ENCODE assay signal across 8 cellular contexts in the genomic region with DNA sequence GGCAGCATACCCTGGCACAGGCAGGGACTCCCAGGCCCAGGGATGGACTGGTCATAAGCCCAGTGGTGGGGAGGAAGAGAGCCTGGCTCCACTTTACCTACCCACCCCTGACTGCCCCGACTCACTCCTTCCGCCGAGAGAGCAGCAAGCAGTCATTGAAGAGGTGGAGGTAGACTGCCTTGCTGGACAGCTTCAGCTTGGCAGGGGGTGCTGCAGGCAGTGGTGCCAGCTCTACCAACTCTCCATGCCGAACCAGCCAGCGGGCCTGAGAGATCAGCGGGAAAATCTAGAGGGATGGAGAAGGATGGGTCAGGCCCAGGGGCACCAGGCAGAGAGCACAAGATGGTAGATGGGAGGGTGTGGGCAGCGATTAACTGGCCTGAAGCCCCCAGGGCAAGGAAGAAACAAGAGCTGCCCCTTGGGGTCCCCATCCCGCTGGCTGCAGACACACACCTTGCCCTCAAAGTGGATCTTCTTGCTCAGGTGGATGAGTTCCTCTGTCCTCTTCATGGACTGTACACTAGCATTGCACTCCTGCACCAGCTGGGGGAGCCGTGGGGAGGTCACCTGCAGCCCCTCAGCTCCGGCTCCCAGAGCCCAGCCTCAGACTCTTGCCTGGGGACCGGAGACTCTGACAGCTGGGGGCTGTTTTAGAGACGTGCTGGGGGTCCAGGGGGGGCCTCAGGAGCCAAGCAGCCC. TPM values are rescaled to one million over a fixed set of nuclear protein-coding genes. Genes with fewer than 3 reads are reported as not detected.
A peak's percentile ranks its signal among the peaks of the same experiment; 100 is the strongest.
DNase-seq lines count a peak whose midpoint lies in the region; ATAC-seq and TF ChIP-seq lines count a peak whose summit lies in the region.

No MANE protein-coding gene starts in this region.

- no peak overlapping the region for H3K27ac Mint-ChIP-seq in CD8-positive, alpha-beta T cell
- H3K27ac Mint-ChIP-seq in HFFc6: no peak overlapping the region
- no peak overlapping the region for H3K27ac Mint-ChIP-seq in activated CD4-positive, alpha-beta memory T cell treated with anti-CD3 and anti-CD28 coated beads, Interleukin-2, amount 10 ng/mL, durations not matched to agents 7 days and 5 days

- intact Hi-C loops in CD8-positive, alpha-beta T cell (cut with DNase I, micrococcal nuclease): loop anchor here (1.0 to 10.0 kb wide), 2 partner anchors 40 to 360 kb away; partner anchors contain the start of gene SPEN (in 1 of the 2)
- intact Hi-C loops in right cardiac atrium (cut with DNase I) (loop anchor here in 1 of 4 donors (5.0 kb wide), 1 partner anchor 158 kb away; no protein-coding TSS in a partner anchor), esophagus squamous epithelium (cut with DNase I) (loop anchor here (5.0 kb wide), 1 partner anchor 38 kb away; no protein-coding TSS in a partner anchor)

- ATAC-seq in CD8-positive, alpha-beta T cell: no peak
- ATAC-seq in right cardiac atrium (no peak), HG03025 (IDR thresholded peaks at IDR 0.05; ENCODE audit: low FRiP score, unreplicated experiment) (no peak)

- no peaks in the 10 kb centered on the region for H3K9me3 Mint-ChIP-seq in CD8-positive, alpha-beta T cell
- no peaks in the 10 kb centered on the region for H3K9me3 Mint-ChIP-seq in HFFc6
- H3K9me3 Mint-ChIP-seq in activated CD4-positive, alpha-beta memory T cell treated with anti-CD3 and anti-CD28 coated beads, Interleukin-2, amount 10 ng/mL, durations not matched to agents 7 days and 5 days: no peaks in the 10 kb centered on the region

- CTCF ChIA-PET in CD8-positive, alpha-beta T cell (lab: Charles Lee): interaction anchor here (1.3 to 5.1 kb wide), 7 partner anchors 13 to 159 kb away, joined by 4 to 42 read pairs (median 7); no protein-coding TSS in a partner anchor
- CTCF ChIA-PET in activated CD4-positive, alpha-beta memory T cell treated with anti-CD3 and anti-CD28 coated beads, Interleukin-2, amount 10 ng/mL, durations not matched to agents 7 days and 5 days (lab: Charles Lee): interaction anchor here (0.7 to 3.3 kb wide), 6 partner anchors 13 to 43 kb away, joined by 3 to 17 read pairs (median 4); partner anchors contain the start of gene CPLANE2

- TF ChIP-seq CTCF in CD8-positive, alpha-beta T cell (IDR thresholded peaks at IDR 0.05): peak; percentile 17
- TF ChIP-seq CTCF in HFFc6 (IDR thresholded peaks at IDR 0.05) (peak; percentile 43), esophagus squamous epithelium (IDR thresholded peaks at IDR 0.05) (peak in 2 of 6 experiments; percentile 23 to 29)

- peaks cover 22% of the 10 kb centered on the region for H3K36me3 Mint-ChIP-seq in CD8-positive, alpha-beta T cell
- no peaks in the 10 kb centered on the region for H3K36me3 Mint-ChIP-seq in HFFc6 (ENCODE audit: low read depth)
- no peaks in the 10 kb centered on the region for H3K36me3 Mint-ChIP-seq in activated CD4-positive, alpha-beta memory T cell treated with anti-CD3 and anti-CD28 coated beads, Interleukin-2, amount 10 ng/mL, durations not matched to agents 7 days and 5 days (ENCODE audit: low read depth)

- no peaks in the 10 kb centered on the region for H3K27me3 ChIP-seq in CD8-positive, alpha-beta T cell (ENCODE audit: insufficient read depth, low read length)
- H3K27me3 ChIP-seq in right cardiac atrium (ENCODE audit: control insufficient read depth, insufficient read depth) (no peaks in the 10 kb centered on the region), esophagus squamous epithelium (no peaks in the 10 kb centered on the region)

- H3K27ac ChIP-seq in CD8-positive, alpha-beta T cell (ENCODE audit: low read depth, low read length): no peak overlapping the region
- H3K27ac ChIP-seq in right cardiac atrium (ENCODE audit: low read length): no peak overlapping the region
- peak overlapping the region in 2 of 4 donors; percentile 88 to 98 for H3K27ac ChIP-seq in esophagus squamous epithelium

- no peak overlapping the region for H3K4me3 ChIP-seq in CD8-positive, alpha-beta T cell (ENCODE audit: low read depth, low read length)
- H3K4me3 ChIP-seq in right cardiac atrium (ENCODE audit: low read length): no peak overlapping the region
- no peak overlapping the region for H3K4me3 ChIP-seq in esophagus squamous epithelium

- H3K36me3 ChIP-seq in CD8-positive, alpha-beta T cell (ENCODE audit: insufficient read depth, low read length): no peaks in the 10 kb centered on the region
- peaks cover 0 to 52% (median 8%) of the 10 kb centered on the region in 3 donors for H3K36me3 ChIP-seq in esophagus squamous epithelium

- H3K4me1 ChIP-seq in CD8-positive, alpha-beta T cell (ENCODE audit: insufficient read depth, low read length): peaks cover 14% of the 10 kb centered on the region
- H3K4me1 ChIP-seq in right cardiac atrium (ENCODE audit: control insufficient read depth, insufficient read depth, low read length): peaks cover 2% of the 10 kb centered on the region
- H3K4me1 ChIP-seq in esophagus squamous epithelium: peaks cover 23 to 46% (median 27%) of the 10 kb centered on the region in 3 donors

- no peak for TF ChIP-seq POLR2A in esophagus squamous epithelium (IDR thresholded peaks at IDR 0.05)

- no peak overlapping the region for H3K4me3 Mint-ChIP-seq in CD8-positive, alpha-beta T cell
- H3K4me3 Mint-ChIP-seq in HFFc6: no peak overlapping the region
- peak overlapping the region; percentile 38 for H3K4me3 Mint-ChIP-seq in activated CD4-positive, alpha-beta memory T cell treated with anti-CD3 and anti-CD28 coated beads, Interleukin-2, amount 10 ng/mL, durations not matched to agents 7 days and 5 days

- H3K27me3 Mint-ChIP-seq in CD8-positive, alpha-beta T cell (ENCODE audit: low read depth): no peaks in the 10 kb centered on the region
- peaks cover 7% of the 10 kb centered on the region for H3K27me3 Mint-ChIP-seq in HFFc6 (ENCODE audit: insufficient read depth)
- no peaks in the 10 kb centered on the region for H3K27me3 Mint-ChIP-seq in activated CD4-positive, alpha-beta memory T cell treated with anti-CD3 and anti-CD28 coated beads, Interleukin-2, amount 10 ng/mL, durations not matched to agents 7 days and 5 days

- peak in 5 of 7 experiments; percentile 17 to 65 (median 48) for DNase-seq in CD8-positive, alpha-beta T cell
- DNase-seq in HFFc6: no peak
- peak; percentile 50 for DNase-seq in activated CD4-positive, alpha-beta memory T cell treated with anti-CD3 and anti-CD28 coated beads, Interleukin-2, amount 10 ng/mL, durations not matched to agents 7 days and 5 days
- DNase-seq in right cardiac atrium: peak in 2 of 3 donors; percentile 70 to 77
- no peak for DNase-seq in SKM-1 (lab: John Stamatoyannopoulos, UW; ENCODE audit: unreplicated experiment)
- no peak for DNase-seq in middle frontal gyrus (ENCODE audit: extremely low spot score, low spot score)
- no peak for DNase-seq in esophagus squamous epithelium (lab: John Stamatoyannopoulos, UW)

- WGBS in right cardiac atrium: 83% methylated on average over 12 of the region's 12 CpGs
- 90 to 93% methylated on average over 5 to 8 of the region's 12 CpGs for WGBS in esophagus squamous epithelium, 2 donors

- peaks cover 10% of the 10 kb centered on the region for H3K4me1 Mint-ChIP-seq in CD8-positive, alpha-beta T cell (ENCODE audit: low read depth)
- peaks cover 5% of the 10 kb centered on the region; the same call in 1 of the 2 replicates for H3K4me1 Mint-ChIP-seq in HFFc6 (ENCODE audit: low read depth)
- peaks cover 19% of the 10 kb centered on the region for H3K4me1 Mint-ChIP-seq in activated CD4-positive, alpha-beta memory T cell treated with anti-CD3 and anti-CD28 coated beads, Interleukin-2, amount 10 ng/mL, durations not matched to agents 7 days and 5 days

- no peaks in the 10 kb centered on the region for H3K9me3 ChIP-seq in CD8-positive, alpha-beta T cell (ENCODE audit: low read length)
- H3K9me3 ChIP-seq in right cardiac atrium (ENCODE audit: control insufficient read depth, low read length) (no peaks in the 10 kb centered on the region), esophagus squamous epithelium (no peaks in the 10 kb centered on the region)

- POLR2A ChIA-PET in CD8-positive, alpha-beta T cell (lab: Charles Lee): no interaction called here
- POLR2A ChIA-PET in activated CD4-positive, alpha-beta memory T cell treated with anti-CD3 and anti-CD28 coated beads, Interleukin-2, amount 10 ng/mL, durations not matched to agents 7 days and 5 days (lab: Charles Lee): no interaction called here

RNA-seq across cellular contexts. Expression of gene ARHGEF19, which starts 7.7 kb away (rescaled TPM):
- total RNA-seq in CD8-positive, alpha-beta T cell: 1 to 10 TPM; 4.3 to 5.6 TPM
- 1 to 10 TPM; 5.5 to 9.0 (median 7.2) TPM for total RNA-seq in HFFc6 (2021; fragmentation: NEBNext Ultra II Directional; extraction: Animal tissue kit (Norgen Biotek cat#: 25700))
- total RNA-seq in activated CD4-positive, alpha-beta memory T cell treated with anti-CD3 and anti-CD28 coated beads, Interleukin-2, amount 10 ng/mL, durations not matched to agents 7 days and 5 days: 1 to 10 TPM; 6.9 to 7.6 TPM
- total RNA-seq in right cardiac atrium (1 to 10 TPM; 2.2 to 4.3 (median 3.2) TPM), esophagus squamous epithelium (10 to 100 TPM; 15.8 to 27.1 (median 20.6) TPM)
- polyA plus RNA-seq in right cardiac atrium: 2.7 TPM

RNA-seq across cellular contexts. Expression of gene CPLANE2, which starts 32.2 kb away (rescaled TPM):
- 1 to 10 TPM; 5.2 to 5.6 TPM for total RNA-seq in CD8-positive, alpha-beta T cell
- 10 to 100 TPM in 1 of 6 experiments, 1 to 10 TPM in 5; 6.5 to 11.8 (median 7.5) TPM for total RNA-seq in HFFc6 (2021; fragmentation: NEBNext Ultra II Directional; extraction: Animal tissue kit (Norgen Biotek cat#: 25700))
- 1 to 10 TPM; 7.9 to 8.7 TPM for total RNA-seq in activated CD4-positive, alpha-beta memory T cell treated with anti-CD3 and anti-CD28 coated beads, Interleukin-2, amount 10 ng/mL, durations not matched to agents 7 days and 5 days
- total RNA-seq in right cardiac atrium (10 to 100 TPM in 1 of 4 donors, 1 to 10 TPM in 3; 4.0 to 11.9 (median 5.0) TPM), esophagus squamous epithelium (1 to 10 TPM; 3.6 to 5.6 (median 3.9) TPM)
- polyA plus RNA-seq in right cardiac atrium: 9.3 TPM

RNA-seq across cellular contexts. Expression of gene EPHA2, which starts 48.9 kb away (rescaled TPM):
- not detected for total RNA-seq in CD8-positive, alpha-beta T cell
- 100 to 1,000 TPM in 1 of 6 experiments, 10 to 100 TPM in 5; 77.3 to 106 (median 81.2) TPM for total RNA-seq in HFFc6 (2021; fragmentation: NEBNext Ultra II Directional; extraction: Animal tissue kit (Norgen Biotek cat#: 25700))
- not detected for total RNA-seq in activated CD4-positive, alpha-beta memory T cell treated with anti-CD3 and anti-CD28 coated beads, Interleukin-2, amount 10 ng/mL, durations not matched to agents 7 days and 5 days
- total RNA-seq in right cardiac atrium: 10 to 100 TPM in 2 of 4 donors, 1 to 10 TPM in 2; 6.4 to 15.7 (median 9.8) TPM
- 8.6 TPM for polyA plus RNA-seq in right cardiac atrium
- 100 to 1,000 TPM in 3 of 4 donors, 10 to 100 TPM in 1; 87.5 to 225 (median 137) TPM for total RNA-seq in esophagus squamous epithelium

Comparison
In these comparisons a context has a peak if more than half of its experiments do, and no peak if none do; other contexts are left out.
1. DNase-seq: peak in CD8-positive, alpha-beta T cell (5 of 7), activated CD4-positive, alpha-beta memory T cell treated with anti-CD3 and anti-CD28 coated beads, Interleukin-2, amount 10 ng/mL, durations not matched to agents 7 days and 5 days (single experiment) and right cardiac atrium (2 of 3); none in HFFc6 (single experiment), SKM-1 (single experiment), middle frontal gyrus (single experiment) and esophagus squamous epithelium (single experiment).
2. RNA of gene EPHA2, which starts 48.9 kb away (total RNA-seq): 87.5 to 225 TPM in esophagus squamous epithelium, 77.3 to 106 TPM in HFFc6 and 6.4 to 15.7 TPM in right cardiac atrium; not detected in CD8-positive, alpha-beta T cell and not detected in activated CD4-positive, alpha-beta memory T cell treated with anti-CD3 and anti-CD28 coated beads, Interleukin-2, amount 10 ng/mL, durations not matched to agents 7 days and 5 days; every median in the first group is over 4 times any median in the second.